27 cellular contexts compared by ENCODE assay signal in genomic region chr7:143906895-143907294, GRCh38. TPM values are rescaled to one million over a fixed set of nuclear protein-coding genes. Genes with fewer than 3 reads are reported as not detected.
"Had no signal": no experiment of that assay in that cellular context is flagged by ENCODE, and none has a peak within 500 bp of the region (broad histone marks: within the 10 kb centered on the region; RNA-seq: fewer than 3 reads in every experiment).

No MANE protein-coding gene starts in this region.

- H3K4me3 ChIP-seq: body of pancreas, colonic mucosa, esophagus squamous epithelium, lung, stomach, thoracic aorta had no signal

- DNase-seq: activated CD4-positive, alpha-beta T cell treated with anti-CD3 and anti-CD28 coated beads for 1 hour; activated CD4-positive, alpha-beta T cell treated with anti-CD3 and anti-CD28 coated beads, Interleukin-2, amount 50 U/mL, for 48 hours; activated CD8-positive, alpha-beta memory T cell treated with anti-CD3 and anti-CD28 coated beads, Interleukin-2, amount 10 ng/mL, durations not matched to agents 7 days and 5 days; activated effector memory CD4-positive, alpha-beta T cell treated with Interleukin-2 at 50 U/mL for 16 hours; activated T-cell treated with anti-CD3 and anti-CD28 coated beads, Interleukin-2, amount 50 U/mL, for 4 hours; amygdala; body of pancreas; caudate nucleus; colonic mucosa; esophagus squamous epithelium; hippocampal formation; left cardiac atrium; midbrain; stomach; T-helper 1 cell; T1000 had no signal

- H3K27ac ChIP-seq: body of pancreas, colonic mucosa, esophagus squamous epithelium, stomach, thoracic aorta had no signal

- H3K4me1 ChIP-seq: colonic mucosa had no signal

- H3K27me3 Mint-ChIP-seq: activated naive CD4-positive, alpha-beta T cell treated with anti-CD3 and anti-CD28 coated beads, Interleukin-2, amount 50 U/mL, for 24 hours had no signal

- H3K27me3 ChIP-seq: body of pancreas, colonic mucosa, esophagus squamous epithelium, stomach had no signal

- H3K9me3 ChIP-seq: body of pancreas, colonic mucosa, esophagus squamous epithelium, stomach, thoracic aorta had no signal

- H3K36me3 ChIP-seq: colonic mucosa, esophagus squamous epithelium, stomach, thoracic aorta had no signal

- H3K36me3 Mint-ChIP-seq: activated CD8-positive, alpha-beta memory T cell treated with anti-CD3 and anti-CD28 coated beads, Interleukin-2, amount 10 ng/mL, durations not matched to agents 7 days and 5 days; activated naive CD4-positive, alpha-beta T cell treated with anti-CD3 and anti-CD28 coated beads, Interleukin-2, amount 50 U/mL, for 24 hours had no signal

- H3K4me3 Mint-ChIP-seq: activated CD8-positive, alpha-beta memory T cell treated with anti-CD3 and anti-CD28 coated beads, Interleukin-2, amount 10 ng/mL, durations not matched to agents 7 days and 5 days; activated naive CD4-positive, alpha-beta T cell treated with anti-CD3 and anti-CD28 coated beads, Interleukin-2, amount 50 U/mL, for 24 hours; activated T-cell treated with anti-CD3 and anti-CD28 coated beads, Interleukin-2, amount 50 U/mL, for 4 hours had no signal

- H3K9me3 Mint-ChIP-seq: activated naive CD4-positive, alpha-beta T cell treated with anti-CD3 and anti-CD28 coated beads, Interleukin-2, amount 50 U/mL, for 24 hours; activated T-cell treated with anti-CD3 and anti-CD28 coated beads, Interleukin-2, amount 50 U/mL, for 4 hours had no signal

- H3K27ac Mint-ChIP-seq: activated CD8-positive, alpha-beta memory T cell treated with anti-CD3 and anti-CD28 coated beads, Interleukin-2, amount 10 ng/mL, durations not matched to agents 7 days and 5 days; activated naive CD4-positive, alpha-beta T cell treated with anti-CD3 and anti-CD28 coated beads, Interleukin-2, amount 50 U/mL, for 24 hours had no signal

- ATAC-seq: activated CD8-positive, alpha-beta memory T cell treated with anti-CD3 and anti-CD28 coated beads, Interleukin-2, amount 10 ng/mL, durations not matched to agents 7 days and 5 days; activated T-cell treated with anti-CD3 and anti-CD28 coated beads, Interleukin-2, amount 50 U/mL, for 4 hours; body of pancreas; left cardiac atrium; sciatic nerve had no signal

RNA-seq across cellular contexts. Expression of gene OR2F2, which starts 28.1 kb away (rescaled TPM):
- total RNA-seq: activated CD8-positive, alpha-beta memory T cell treated with anti-CD3 and anti-CD28 coated beads, Interleukin-2, amount 10 ng/mL, durations not matched to agents 7 days and 5 days; activated T-cell treated with anti-CD3 and anti-CD28 coated beads, Interleukin-2, amount 50 U/mL, for 4 hours; body of pancreas; colonic mucosa; esophagus squamous epithelium; fibroblast of villous mesenchyme; left cardiac atrium; lung; myocyte; osteocyte; pulmonary artery endothelial cell; sciatic nerve; stomach; thoracic aorta; ureter had no signal
- polyA plus RNA-seq: lung, neural cell, stomach had no signal

RNA-seq across cellular contexts. Expression of gene OR2F1, which starts 47.7 kb away (rescaled TPM):
- total RNA-seq: activated CD8-positive, alpha-beta memory T cell treated with anti-CD3 and anti-CD28 coated beads, Interleukin-2, amount 10 ng/mL, durations not matched to agents 7 days and 5 days; activated T-cell treated with anti-CD3 and anti-CD28 coated beads, Interleukin-2, amount 50 U/mL, for 4 hours; body of pancreas; colonic mucosa; esophagus squamous epithelium; fibroblast of villous mesenchyme; glomerular endothelial cell; left cardiac atrium; lung; myocyte; osteocyte; pulmonary artery endothelial cell; sciatic nerve; thoracic aorta; ureter had no signal
- polyA plus RNA-seq: lung, neural cell, stomach had no signal
